In genomic region chr16:50210266-50211038, GRCh38 we compare ENCODE assay signal across 8 cellular contexts. TPM values are rescaled to one million over a fixed set of nuclear protein-coding genes. Genes with fewer than 3 reads are reported as not detected.
DNase-seq lines count a peak whose midpoint lies in the region; ATAC-seq and TF ChIP-seq lines count a peak whose summit lies in the region.

No MANE protein-coding gene starts in this region.

- DNase-seq in EH (ENCODE audit: low read depth) (peak; percentile 93), SHP77 treated with DMSO at 0.1 percent for 48 hours (lab: John Stamatoyannopoulos, UW) (peak; percentile 50), head of caudate nucleus (peak; percentile 71 to 94 (median 86)), trophoblast cell (peak; percentile 85 to 91), type B pancreatic cell (ENCODE audit: extremely low spot score, unreplicated experiment) (no peak)
- DNase-seq in Jurkat, Clone E6-1 (ENCODE audit: low read depth, low spot score): peak; percentile 65

- no peaks in the 10 kb centered on the region for H3K27me3 Mint-ChIP-seq in activated naive CD4-positive, alpha-beta T cell treated with anti-CD3 and anti-CD28 coated beads, Interleukin-2, amount 50 U/mL, for 24 hours
- H3K27me3 Mint-ChIP-seq in type B pancreatic cell: no peaks in the 10 kb centered on the region

- no peak overlapping the region for H3K27ac ChIP-seq in trophoblast cell (ENCODE audit: low read depth, low read length)

- H3K4me3 ChIP-seq in Jurkat, Clone E6-1 (ENCODE audit: low read length): no peak overlapping the region
- H3K4me3 ChIP-seq in trophoblast cell (ENCODE audit: low read depth, low read length): no peak overlapping the region

- H3K4me2 ChIP-seq in trophoblast cell (ENCODE audit: low read length): no peak overlapping the region

- WGBS in trophoblast cell (ENCODE audit: extremely low coverage, insufficient coverage, insufficient read length): no CpG with 5 or more reads among the region's 5 CpGs

- H3K9ac ChIP-seq in trophoblast cell (ENCODE audit: low read length): no peak overlapping the region

- peak overlapping the region; percentile 81 for H3K27ac Mint-ChIP-seq in activated naive CD4-positive, alpha-beta T cell treated with anti-CD3 and anti-CD28 coated beads, Interleukin-2, amount 50 U/mL, for 24 hours
- H3K27ac Mint-ChIP-seq in type B pancreatic cell: peak overlapping the region; percentile 42

- no peaks in the 10 kb centered on the region for H3K36me3 Mint-ChIP-seq in activated naive CD4-positive, alpha-beta T cell treated with anti-CD3 and anti-CD28 coated beads, Interleukin-2, amount 50 U/mL, for 24 hours
- peaks cover 3% of the 10 kb centered on the region for H3K36me3 Mint-ChIP-seq in type B pancreatic cell

- H3K9me3 ChIP-seq in trophoblast cell (ENCODE audit: insufficient read depth, low read depth, low read length): no peaks in the 10 kb centered on the region

- peak; percentile 82 for TF ChIP-seq CTCF in type B pancreatic cell (conservative IDR thresholded peaks at IDR 0.05)

- no peak overlapping the region for H2AFZ ChIP-seq in trophoblast cell (ENCODE audit: insufficient read depth, low read length, poor library complexity)

- no peak overlapping the region for H2BK120ac ChIP-seq in trophoblast cell (ENCODE audit: insufficient read depth, low read length, poor library complexity)

- peak; percentile 84 for ATAC-seq in GM21717 (IDR thresholded peaks at IDR 0.05; ENCODE audit: unreplicated experiment)

- H3K18ac ChIP-seq in trophoblast cell (ENCODE audit: low read length): no peak overlapping the region

- H3K79me2 ChIP-seq in trophoblast cell (ENCODE audit: control insufficient read depth, insufficient read depth, low read length, poor library complexity): no peaks in the 10 kb centered on the region

- peaks cover 0 to 2% of the 10 kb centered on the region in 2 experiments for H3K4me1 ChIP-seq in trophoblast cell (ENCODE audit: control insufficient read depth in 1 of 2, insufficient read depth in 2 of 2, low read length in 2 of 2)

- no peak overlapping the region for H2BK5ac ChIP-seq in trophoblast cell (ENCODE audit: low read depth, low read length, poor library complexity)

- H4K8ac ChIP-seq in trophoblast cell (ENCODE audit: low read depth, low read length): no peak overlapping the region

- peaks cover 0 to 2% of the 10 kb centered on the region in 2 experiments for H3K36me3 ChIP-seq in trophoblast cell (ENCODE audit: control insufficient read depth in 1 of 2, insufficient read depth in 2 of 2, low read length in 2 of 2)

- H3K4ac ChIP-seq in trophoblast cell (ENCODE audit: low read depth, low read length): no peak overlapping the region

- H4K12ac ChIP-seq in trophoblast cell (ENCODE audit: low read depth, low read length): no peak overlapping the region

- no peaks in the 10 kb centered on the region for H3K79me1 ChIP-seq in trophoblast cell (ENCODE audit: low read length)

- no peak overlapping the region for H4K91ac ChIP-seq in trophoblast cell (ENCODE audit: low read depth, low read length)

- H2AK5ac ChIP-seq in trophoblast cell (ENCODE audit: low read length): no peak overlapping the region

- peaks cover 45% of the 10 kb centered on the region for H3K4me1 Mint-ChIP-seq in activated naive CD4-positive, alpha-beta T cell treated with anti-CD3 and anti-CD28 coated beads, Interleukin-2, amount 50 U/mL, for 24 hours
- peaks cover 31% of the 10 kb centered on the region for H3K4me1 Mint-ChIP-seq in type B pancreatic cell (ENCODE audit: unreplicated experiment)

- no peak overlapping the region for H3K23ac ChIP-seq in trophoblast cell (ENCODE audit: low read length)

- no peak overlapping the region for H3K4me3 Mint-ChIP-seq in activated naive CD4-positive, alpha-beta T cell treated with anti-CD3 and anti-CD28 coated beads, Interleukin-2, amount 50 U/mL, for 24 hours
- H3K4me3 Mint-ChIP-seq in type B pancreatic cell: peak overlapping the region; percentile 42

- intact Hi-C loops in head of caudate nucleus (cut with DNase I): loop anchor here (5.0 to 10.0 kb wide), 2 partner anchors 146 to 183 kb away; partner anchors contain the start of genes CNEP1R1 and HEATR3

- H3K27me3 ChIP-seq in trophoblast cell (ENCODE audit: insufficient read depth, low read length): no peaks in the 10 kb centered on the region

- H2BK12ac ChIP-seq in trophoblast cell (ENCODE audit: low read length): no peak overlapping the region

- no peaks in the 10 kb centered on the region for H3K9me3 Mint-ChIP-seq in activated naive CD4-positive, alpha-beta T cell treated with anti-CD3 and anti-CD28 coated beads, Interleukin-2, amount 50 U/mL, for 24 hours
- H3K9me3 Mint-ChIP-seq in type B pancreatic cell: no peaks in the 10 kb centered on the region

- H3K14ac ChIP-seq in trophoblast cell (ENCODE audit: low read length): no peak overlapping the region

RNA-seq across cellular contexts. Expression of gene ADCY7, which starts 55.9 kb away (rescaled TPM):
- polyA plus RNA-seq in Jurkat, Clone E6-1 (2012; ENCODE audit: insufficient read depth, insufficient read length): 33.8 TPM
- polyA plus RNA-seq in trophoblast cell (2013): 5.7 and 6.0 TPM in 2 replicates
- total RNA-seq in type B pancreatic cell (ENCODE audit: low replicate concordance): 16.8 and 32.8 TPM in 2 replicates

RNA-seq across cellular contexts. Expression of gene TENT4B, which starts 57.3 kb away (rescaled TPM):
- 6.6 TPM for polyA plus RNA-seq in Jurkat, Clone E6-1 (2012; ENCODE audit: insufficient read depth, insufficient read length)
- 13.0 and 13.3 TPM in 2 replicates for polyA plus RNA-seq in trophoblast cell (2013)
- 13.1 and 14.1 TPM in 2 replicates for total RNA-seq in type B pancreatic cell (ENCODE audit: low replicate concordance)
